8 cellular contexts compared by ENCODE assay signal in genomic region chr22:37020192-37020479, GRCh38. TPM values are rescaled to one million over a fixed set of nuclear protein-coding genes. Genes with fewer than 3 reads are reported as not detected.
DNase-seq lines count a peak whose midpoint lies in the region; TF ChIP-seq lines count a peak whose summit lies in the region.

No MANE protein-coding gene starts in this region.

- BruUV-seq in Caco-2 (replicated peaks; lab: Mats Ljungman, UMichigan), result TSS peak; percentile 69

- peaks cover 7% of the 10 kb centered on the region for H3K79me2 ChIP-seq in trophoblast cell (ENCODE audit: control insufficient read depth, insufficient read depth, low read length, poor library complexity)

- intact Hi-C loops in Caco-2 (cut with micrococcal nuclease; ENCODE audit: unreplicated experiment), result loop anchor here (1.0 kb wide), 1 partner anchor 12 kb away; no protein-coding TSS in a partner anchor

- H2BK120ac ChIP-seq in trophoblast cell (ENCODE audit: insufficient read depth, low read length, poor library complexity), result no peak overlapping the region

- H3K23ac ChIP-seq in trophoblast cell (ENCODE audit: low read length), result no peak overlapping the region

- H3K14ac ChIP-seq in trophoblast cell (ENCODE audit: low read length), result no peak overlapping the region

- CTCF ChIA-PET in Caco-2 (lab: Charles Lee), result interaction anchor here (1.1 to 4.9 kb wide), 4 partner anchors 11 to 26 kb away, joined by 3 to 29 read pairs (median 12); no protein-coding TSS in a partner anchor
- CTCF ChIA-PET in activated CD4-positive, alpha-beta memory T cell treated with anti-CD3 and anti-CD28 coated beads, Interleukin-2, amount 10 ng/mL, durations not matched to agents 7 days and 5 days (lab: Charles Lee), result interaction anchor here (0.8 to 3.1 kb wide), 7 partner anchors 12 to 177 kb away, joined by 3 to 14 read pairs (median 3); no protein-coding TSS in a partner anchor

- H2BK5ac ChIP-seq in trophoblast cell (ENCODE audit: low read depth, low read length, poor library complexity), result peak overlapping the region; percentile 70

- H3K4me2 ChIP-seq in trophoblast cell (ENCODE audit: low read length), result peak overlapping the region; percentile 85

- H2AK5ac ChIP-seq in trophoblast cell (ENCODE audit: low read length), result no peak overlapping the region

- peak overlapping the region; percentile 96 for H3K4me3 Mint-ChIP-seq in Caco-2 (ENCODE audit: unreplicated experiment)
- peak overlapping the region; percentile 90 for H3K4me3 Mint-ChIP-seq in activated CD4-positive, alpha-beta memory T cell treated with anti-CD3 and anti-CD28 coated beads, Interleukin-2, amount 10 ng/mL, durations not matched to agents 7 days and 5 days

- DNase-seq in Caco-2 (no peak), HUDEP-2 (lab: John Stamatoyannopoulos, UW; ENCODE audit: unreplicated experiment in 76 of 76) (peak in 40 of 76 experiments; percentile 19 to 69 (median 38)), glomerular visceral epithelial cell (ENCODE audit: extremely low spot score) (peak; percentile 30), trophoblast cell (peak in 1 of 2 donors; percentile 46), NCI-H526 treated with DMSO at 0.1 percent for 48 hours (lab: John Stamatoyannopoulos, UW) (no peak), GF-D8 (lab: John Stamatoyannopoulos, UW) (no peak), mesenteric fat pad (ENCODE audit: low spot score) (no peak)
- no peak for DNase-seq in activated CD4-positive, alpha-beta memory T cell treated with anti-CD3 and anti-CD28 coated beads, Interleukin-2, amount 10 ng/mL, durations not matched to agents 7 days and 5 days

- H3K79me1 ChIP-seq in trophoblast cell (ENCODE audit: low read length), result peaks cover 7% of the 10 kb centered on the region

- WGBS in trophoblast cell (ENCODE audit: extremely low coverage, insufficient coverage, insufficient read length), result no CpG with 5 or more reads among the region's 5 CpGs

- H3K36me3 ChIP-seq in Caco-2 (ENCODE audit: control insufficient read depth, insufficient read depth, low read length) (peaks cover 2% of the 10 kb centered on the region), trophoblast cell (ENCODE audit: control insufficient read depth in 1 of 2, insufficient read depth in 2 of 2, low read length in 2 of 2) (peaks cover 22 to 28% of the 10 kb centered on the region in 2 experiments)

- H3K9me3 Mint-ChIP-seq in Caco-2 (ENCODE audit: unreplicated experiment), result no peaks in the 10 kb centered on the region
- no peaks in the 10 kb centered on the region for H3K9me3 Mint-ChIP-seq in activated CD4-positive, alpha-beta memory T cell treated with anti-CD3 and anti-CD28 coated beads, Interleukin-2, amount 10 ng/mL, durations not matched to agents 7 days and 5 days

- H3K4me1 ChIP-seq in Caco-2, result peaks cover 15% of the 10 kb centered on the region; the same call in 1 of the 2 replicates
- peaks cover 12 to 15% of the 10 kb centered on the region in 2 experiments for H3K4me1 ChIP-seq in trophoblast cell (ENCODE audit: control insufficient read depth in 1 of 2, insufficient read depth in 2 of 2, low read length in 2 of 2)

- peak overlapping the region; percentile 81 for H3K4ac ChIP-seq in trophoblast cell (ENCODE audit: low read depth, low read length)

- H3K9me3 ChIP-seq in Caco-2 (no peaks in the 10 kb centered on the region), trophoblast cell (ENCODE audit: insufficient read depth, low read depth, low read length) (no peaks in the 10 kb centered on the region)

- TF ChIP-seq CTCF in Caco-2 (IDR thresholded peaks at IDR 0.05; ENCODE audit: insufficient read depth in 1 of 2, low read depth in 1 of 2, low read length in 1 of 2, severe bottlenecking in 1 of 2, unreplicated experiment in 1 of 2), result no peak

- peaks cover 30% of the 10 kb centered on the region for H3K36me3 Mint-ChIP-seq in Caco-2 (ENCODE audit: insufficient read depth, unreplicated experiment)
- H3K36me3 Mint-ChIP-seq in activated CD4-positive, alpha-beta memory T cell treated with anti-CD3 and anti-CD28 coated beads, Interleukin-2, amount 10 ng/mL, durations not matched to agents 7 days and 5 days (ENCODE audit: low read depth), result peaks cover 2% of the 10 kb centered on the region

- H3K4me3 ChIP-seq in Caco-2 (ENCODE audit: low read depth, low read length) (peak overlapping the region; percentile 70), trophoblast cell (ENCODE audit: low read depth, low read length) (peak overlapping the region; percentile 94)

- H4K91ac ChIP-seq in trophoblast cell (ENCODE audit: low read depth, low read length), result peak overlapping the region; percentile 84

- H3K9ac ChIP-seq in trophoblast cell (ENCODE audit: low read length), result peak overlapping the region; percentile 75

- H2AFZ ChIP-seq in trophoblast cell (ENCODE audit: insufficient read depth, low read length, poor library complexity), result peak overlapping the region; percentile 82

- H4K8ac ChIP-seq in trophoblast cell (ENCODE audit: low read depth, low read length), result peak overlapping the region; percentile 85

- H4K12ac ChIP-seq in trophoblast cell (ENCODE audit: low read depth, low read length), result no peak overlapping the region

- H3K27ac Mint-ChIP-seq in Caco-2 (ENCODE audit: unreplicated experiment), result peak overlapping the region; percentile 91
- H3K27ac Mint-ChIP-seq in activated CD4-positive, alpha-beta memory T cell treated with anti-CD3 and anti-CD28 coated beads, Interleukin-2, amount 10 ng/mL, durations not matched to agents 7 days and 5 days, result peak overlapping the region; percentile 74

- H3K27me3 ChIP-seq in Caco-2 (replicated peaks; ENCODE audit: control insufficient read depth, insufficient read depth, low read length) (no peaks in the 10 kb centered on the region; the same call in 1 of the 2 replicates), trophoblast cell (ENCODE audit: insufficient read depth, low read length) (no peaks in the 10 kb centered on the region)

- no peak overlapping the region for H2BK12ac ChIP-seq in trophoblast cell (ENCODE audit: low read length)

- POLR2A ChIA-PET in Caco-2 (lab: Charles Lee), result interaction anchor here (1.1 to 2.0 kb wide), 2 partner anchors 12 to 24 kb away, joined by 10 to 17 read pairs; no protein-coding TSS in a partner anchor
- POLR2A ChIA-PET in activated CD4-positive, alpha-beta memory T cell treated with anti-CD3 and anti-CD28 coated beads, Interleukin-2, amount 10 ng/mL, durations not matched to agents 7 days and 5 days (lab: Charles Lee), result interaction anchor here (0.9 to 2.0 kb wide), 5 partner anchors 60 to 244 kb away, joined by 3 to 5 read pairs (median 4); partner anchors contain the start of genes IFT27 and IL2RB

- no peak overlapping the region for H3K27ac ChIP-seq in trophoblast cell (ENCODE audit: low read depth, low read length)

- peak overlapping the region; percentile 88 for H3K18ac ChIP-seq in trophoblast cell (ENCODE audit: low read length)

- no peaks in the 10 kb centered on the region for H3K4me1 Mint-ChIP-seq in Caco-2 (ENCODE audit: low read depth, unreplicated experiment)
- H3K4me1 Mint-ChIP-seq in activated CD4-positive, alpha-beta memory T cell treated with anti-CD3 and anti-CD28 coated beads, Interleukin-2, amount 10 ng/mL, durations not matched to agents 7 days and 5 days, result peaks cover 22% of the 10 kb centered on the region

- H3K27me3 Mint-ChIP-seq in Caco-2 (ENCODE audit: insufficient read depth, unreplicated experiment), result no peaks in the 10 kb centered on the region
- no peaks in the 10 kb centered on the region for H3K27me3 Mint-ChIP-seq in activated CD4-positive, alpha-beta memory T cell treated with anti-CD3 and anti-CD28 coated beads, Interleukin-2, amount 10 ng/mL, durations not matched to agents 7 days and 5 days

RNA-seq across cellular contexts. Expression of gene MPST, which starts 0.6 kb away (rescaled TPM):
- total RNA-seq in Caco-2 (2022) (81.8 and 83.7 TPM in 2 replicates), mesenteric fat pad (63.8 TPM)
- 10 to 100 TPM; 29.6 to 32.7 TPM for total RNA-seq in activated CD4-positive, alpha-beta memory T cell treated with anti-CD3 and anti-CD28 coated beads, Interleukin-2, amount 10 ng/mL, durations not matched to agents 7 days and 5 days
- polyA plus RNA-seq in trophoblast cell (2013), result 58.3 and 60.4 TPM in 2 replicates

RNA-seq across cellular contexts. Expression of gene TST, which starts 0.9 kb away (rescaled TPM):
- total RNA-seq in Caco-2 (2022), result 37.0 and 44.9 TPM in 2 replicates
- total RNA-seq in activated CD4-positive, alpha-beta memory T cell treated with anti-CD3 and anti-CD28 coated beads, Interleukin-2, amount 10 ng/mL, durations not matched to agents 7 days and 5 days, result 1 to 10 TPM; 7.2 to 8.3 TPM
- 18.5 and 19.5 TPM in 2 replicates for polyA plus RNA-seq in trophoblast cell (2013)
- 58.5 TPM for total RNA-seq in mesenteric fat pad

RNA-seq across cellular contexts. Expression of gene KCTD17, which starts 31.4 kb away (rescaled TPM):
- total RNA-seq in Caco-2 (2022), result 17.2 and 19.8 TPM in 2 replicates
- 10 to 100 TPM; 34.5 to 36.3 TPM for total RNA-seq in activated CD4-positive, alpha-beta memory T cell treated with anti-CD3 and anti-CD28 coated beads, Interleukin-2, amount 10 ng/mL, durations not matched to agents 7 days and 5 days
- 6.8 and 7.2 TPM in 2 replicates for polyA plus RNA-seq in trophoblast cell (2013)
- 13.4 TPM for total RNA-seq in mesenteric fat pad

Comparison
In these comparisons a context has a peak if more than half of its experiments do, and no peak if none do; other contexts are left out.
1. DNase-seq: peak in HUDEP-2 (40 of 76) and glomerular visceral epithelial cell (single experiment); none in Caco-2 (0 of 2), activated CD4-positive, alpha-beta memory T cell treated with anti-CD3 and anti-CD28 coated beads, Interleukin-2, amount 10 ng/mL, durations not matched to agents 7 days and 5 days (single experiment), NCI-H526 treated with DMSO at 0.1 percent for 48 hours (single experiment), GF-D8 (single experiment) and mesenteric fat pad (single experiment).